Comparison of ENCODE assay signal across 17 cellular contexts in genomic region chr3:157132936-157133335, GRCh38. TPM values are rescaled to one million over a fixed set of nuclear protein-coding genes. Genes with fewer than 3 reads are reported as not detected.
DNase-seq lines count a peak whose midpoint lies in the region; ATAC-seq and TF ChIP-seq lines count a peak whose summit lies in the region.
"Had no signal": no experiment of that assay in that cellular context is flagged by ENCODE, and none has a peak within 500 bp of the region (broad histone marks: within the 10 kb centered on the region; RNA-seq: fewer than 3 reads in every experiment).

No MANE protein-coding gene starts in this region.

- peaks cover 42% of the 10 kb centered on the region for H3K36me3 Mint-ChIP-seq in Calu3 (ENCODE audit: insufficient read depth, unreplicated experiment)
- H3K36me3 Mint-ChIP-seq: stimulated activated memory B cell treated with anti-CD40 and anti-IgM and Interleukin-4, amounts not matched to agents 10 μg/mL and 1 μg/mL and 100 μg/mL, for 72 hours had no signal

- DNase-seq in Calu3 = no peak
- peak; percentile 90 for DNase-seq in LHCN-M2 (ENCODE audit: low read depth)
- no peak for DNase-seq in epithelial cell of prostate (ENCODE audit: low read depth, low spot score)
- peak in 9 of 10 donors; percentile 60 to 96 (median 80) for DNase-seq in posterior cingulate gyrus
- DNase-seq in DMS53 treated with DMSO at 0.1 percent for 48 hours (lab: John Stamatoyannopoulos, UW; ENCODE audit: unreplicated experiment) = no peak
- DNase-seq: activated B cell treated with CpG ODN at 0.5 μM for 24 hours; Caco-2; cerebellar nuclear complex; NCI-H1417 treated with DMSO at 0.1 percent for 48 hours; NCI-H524; SHP77 treated with DMSO at 0.1 percent for 48 hours; stimulated activated CD4-positive, alpha-beta T cell treated with anti-CD3 and anti-CD28 coated beads, Interleukin-2, amount 100 ng/mL, for 24 hours had no signal

- BruUV-seq in Calu3 (replicated peaks; lab: Mats Ljungman, UMichigan) = no TSS peak

- H3K4me1 Mint-ChIP-seq in Calu3 (ENCODE audit: low read depth, unreplicated experiment) = peaks cover 89% of the 10 kb centered on the region

- TF ChIP-seq CTCF in Calu3 (IDR thresholded peaks at IDR 0.05; ENCODE audit: unreplicated experiment) = no peak

- ATAC-seq in HG02970 (IDR thresholded peaks at IDR 0.05; ENCODE audit: low FRiP score, unreplicated experiment) (no peak), HG02973 (IDR thresholded peaks at IDR 0.05; ENCODE audit: unreplicated experiment) (no peak)
- ATAC-seq: esophagus mucosa; stimulated activated memory B cell treated with anti-CD40 and anti-IgM and Interleukin-4, amounts not matched to agents 10 μg/mL and 1 μg/mL and 100 μg/mL, for 72 hours had no signal

- H3K27me3 Mint-ChIP-seq in Calu3 (ENCODE audit: unreplicated experiment) = no peaks in the 10 kb centered on the region
- H3K27me3 Mint-ChIP-seq: activated B cell treated with CpG ODN at 0.5 μM for 24 hours; stimulated activated memory B cell treated with anti-CD40 and anti-IgM and Interleukin-4, amounts not matched to agents 10 μg/mL and 1 μg/mL and 100 μg/mL, for 72 hours had no signal

- H3K27ac Mint-ChIP-seq in Calu3 (ENCODE audit: unreplicated experiment) = peak overlapping the region; percentile 96
- H3K27ac Mint-ChIP-seq: activated B cell treated with CpG ODN at 0.5 μM for 24 hours; stimulated activated memory B cell treated with anti-CD40 and anti-IgM and Interleukin-4, amounts not matched to agents 10 μg/mL and 1 μg/mL and 100 μg/mL, for 72 hours had no signal

- H3K27ac ChIP-seq in epithelial cell of prostate = peak overlapping the region; percentile 99
- H3K27ac ChIP-seq: neutrophil had no signal

- H3K4me3 Mint-ChIP-seq in Calu3 (ENCODE audit: low read depth, unreplicated experiment) = no peak overlapping the region
- H3K4me3 Mint-ChIP-seq: activated B cell treated with CpG ODN at 0.5 μM for 24 hours; stimulated activated memory B cell treated with anti-CD40 and anti-IgM and Interleukin-4, amounts not matched to agents 10 μg/mL and 1 μg/mL and 100 μg/mL, for 72 hours had no signal

- no peaks in the 10 kb centered on the region for H3K9me3 Mint-ChIP-seq in Calu3 (ENCODE audit: low read depth, unreplicated experiment)
- H3K9me3 Mint-ChIP-seq: activated B cell treated with CpG ODN at 0.5 μM for 24 hours; stimulated activated memory B cell treated with anti-CD40 and anti-IgM and Interleukin-4, amounts not matched to agents 10 μg/mL and 1 μg/mL and 100 μg/mL, for 72 hours had no signal

- CTCF ChIA-PET in Calu3 (lab: Charles Lee) = interaction anchor here (5.6 kb wide), 1 partner anchor 44 kb away, joined by 49 read pairs; no protein-coding TSS in a partner anchor

- intact Hi-C loops in Calu3 (cut with micrococcal nuclease; ENCODE audit: unreplicated experiment) (loop anchor here (10.0 kb wide), 3 partner anchors 228 to 828 kb away; no protein-coding TSS in a partner anchor), posterior cingulate gyrus (cut with DNase I) (no loop called here)

RNA-seq across cellular contexts. Expression of gene CCNL1, which starts 27.0 kb away (rescaled TPM):
- total RNA-seq in Calu3 (2022) (291 and 303 TPM in 2 replicates), LHCN-M2 (2014; rRNA removed) (82.8 and 103 TPM in 2 replicates)
- polyA plus RNA-seq in LHCN-M2 (2012) = 14.7 TPM

Comparison
In these comparisons a context has a peak if more than half of its experiments do, and no peak if none do; other contexts are left out.
1. DNase-seq: peak in LHCN-M2 (single experiment) and posterior cingulate gyrus (9 of 10); none in Calu3 (single experiment), epithelial cell of prostate (single experiment) and DMS53 treated with DMSO at 0.1 percent for 48 hours (single experiment).